2 cellular contexts compared by ENCODE assay signal in genomic region chr9:136847065-136847826, GRCh38.
TF ChIP-seq lines count a peak whose summit lies in the region.

No MANE protein-coding gene starts in this region.

TF ChIP-seq in A549, 52 proteins besides CTCF, POLR2A, EP300 and RAD21:
- TF ChIP-seq BHLHE40 (IDR thresholded peaks at IDR 0.05; ENCODE audit: low read depth, low read length) (no peak), JUN (IDR thresholded peaks at IDR 0.05) (no peak), RNF2 (IDR thresholded peaks at IDR 0.05; ENCODE audit: borderline replicate concordance, low read depth) (no peak), CBX8 (IDR thresholded peaks at IDR 0.05) (no peak), HDAC2 (IDR thresholded peaks at IDR 0.05) (no peak), HMGXB4 (CRISPR knock-in tag; IDR thresholded peaks at IDR 0.05; ENCODE audit: borderline replicate concordance) (no peak), HOXA7 (CRISPR knock-in tag; IDR thresholded peaks at IDR 0.05) (no peak), NR3C1 (IDR thresholded peaks at IDR 0.05) (no peak), KDM1A (IDR thresholded peaks at IDR 0.05; ENCODE audit: low read depth) (no peak), USF2 (IDR thresholded peaks at IDR 0.05) (no peak)

TF ChIP-seq in H1, 55 proteins besides CTCF, POLR2A, EP300 and RAD21:
- TF ChIP-seq NRF1 (IDR thresholded peaks at IDR 0.05; ENCODE audit: low read depth, low read length) (peak; percentile 27; the same call in 1 of the 2 replicates), YY1 (IDR thresholded peaks at IDR 0.05; ENCODE audit: low read depth, low read length) (peak; percentile 80), KDM5A (IDR thresholded peaks at IDR 0.05; ENCODE audit: low read length) (no peak), SUZ12 (IDR thresholded peaks at IDR 0.05; ENCODE audit: low read length) (0 out of 2 replicates have a peak, but pooled peaks have one; percentile 38), POLR2AphosphoS5 (IDR thresholded peaks at IDR 0.05; ENCODE audit: low read depth, low read length) (peak; percentile 60; the same call in 1 of the 2 replicates), E2F6 (IDR thresholded peaks at IDR 0.05) (peak; percentile 90), MAX (IDR thresholded peaks at IDR 0.05) (peak; percentile 81), SAP30 (IDR thresholded peaks at IDR 0.05; ENCODE audit: insufficient read depth, insufficient replicate concordance, low read length) (no peak), CREB1 (IDR thresholded peaks at IDR 0.05) (peak; percentile 50; the same call in 1 of the 2 replicates), TCF12 (IDR thresholded peaks at IDR 0.05; ENCODE audit: low read depth, low read length) (no peak), TBP (IDR thresholded peaks at IDR 0.05; ENCODE audit: low read depth, low read length) (peak; percentile 40; the same call in 1 of the 2 replicates), BCL11A (IDR thresholded peaks at IDR 0.05; ENCODE audit: low read depth in 2 of 2, low read length in 2 of 2) (no peak), BACH1 (IDR thresholded peaks at IDR 0.05; ENCODE audit: low read length) (peak; percentile 25), SP4 (IDR thresholded peaks at IDR 0.05; ENCODE audit: low read length) (peak; percentile 70), RXRA (IDR thresholded peaks at IDR 0.05; ENCODE audit: insufficient read depth, low read depth, low read length) (no peak), TAF1 (IDR thresholded peaks at IDR 0.05; ENCODE audit: low read depth, low read length) (peak; percentile 51), KDM4A (IDR thresholded peaks at IDR 0.05; ENCODE audit: low read depth, low read length, severe bottlenecking) (peak; percentile 12)
